Comparison of ENCODE assay signal across 25 cellular contexts in the genomic region with DNA sequence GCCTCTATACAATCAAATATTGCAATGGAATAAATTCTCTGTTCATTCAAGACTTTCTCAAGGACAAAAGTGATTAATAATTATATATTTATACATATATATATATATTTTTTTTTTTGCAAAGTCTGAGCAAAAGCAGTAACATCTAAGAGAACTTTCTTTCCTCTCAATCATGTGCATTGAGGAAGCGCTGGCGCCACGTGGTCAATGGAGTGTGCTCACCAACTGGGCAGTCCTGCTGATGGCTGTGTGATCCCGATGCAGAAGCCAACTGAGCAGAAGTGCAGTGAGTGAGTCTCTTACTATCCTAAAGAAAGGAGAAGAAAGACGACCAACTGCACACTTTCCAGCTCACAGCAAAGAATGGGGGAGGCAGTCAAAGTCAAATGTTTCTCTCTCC. TPM values are rescaled to one million over a fixed set of nuclear protein-coding genes. Genes with fewer than 3 reads are reported as not detected.
DNase-seq lines count a peak whose midpoint lies in the region; ATAC-seq, FAIRE-seq and TF ChIP-seq lines count a peak whose summit lies in the region.
"Had no signal": no experiment of that assay in that cellular context is flagged by ENCODE, and none has a peak within 500 bp of the region (broad histone marks: within the 10 kb centered on the region; RNA-seq: fewer than 3 reads in every experiment).

No MANE protein-coding gene starts in this region.

- FAIRE-seq in HepG2 (lab: Jason Lieb, UNC), result no peak
- FAIRE-seq: endometrium, frontal cortex, keratinocyte had no signal

- peak overlapping the region; percentile 1 to 39 for H3K27ac ChIP-seq in liver (ENCODE audit: low read depth in 1 of 2, low read length in 2 of 2)
- no peak overlapping the region for H3K27ac ChIP-seq in HepG2 (ENCODE audit: extremely low read length, insufficient read depth, low read length)
- peak overlapping the region in 2 of 3 donors; percentile 43 to 54 for H3K27ac ChIP-seq in right lobe of liver
- no peak overlapping the region for H3K27ac ChIP-seq in vagina
- no peak overlapping the region for H3K27ac ChIP-seq in CD8-positive, alpha-beta T cell (ENCODE audit: low read depth, low read length)
- H3K27ac ChIP-seq: esophagus squamous epithelium, HL-60, RWPE1, SK-N-MC had no signal

- POLR2A ChIA-PET in HepG2 (lab: Yijun Ruan, JAX), result no interaction called here
- POLR2A ChIA-PET in CD8-positive, alpha-beta T cell (lab: Charles Lee), result no interaction called here

- H3K36me3 ChIP-seq in liver (ENCODE audit: control insufficient read depth in 4 of 4, insufficient read depth in 3 of 4, low read depth in 1 of 4, low read length in 3 of 4), result peaks cover 4 to 22% (median 15%) of the 10 kb centered on the region in 4 donors
- H3K36me3 ChIP-seq in HepG2 (replicated peaks in 1 of 2; ENCODE audit: control insufficient read depth in 1 of 2, insufficient read depth in 2 of 2, low read length in 2 of 2), result peaks cover 12 to 34% of the 10 kb centered on the region in 2 experiments
- peaks cover 0 to 32% (median 4%) of the 10 kb centered on the region in 4 donors for H3K36me3 ChIP-seq in right lobe of liver
- peaks cover 0 to 31% of the 10 kb centered on the region in 2 donors for H3K36me3 ChIP-seq in vagina
- peaks cover 46% of the 10 kb centered on the region for H3K36me3 ChIP-seq in CD8-positive, alpha-beta T cell (ENCODE audit: insufficient read depth, low read length)

- H3K4me3 ChIP-seq in liver (ENCODE audit: low read depth in 1 of 3, low read length in 3 of 3), result no peak overlapping the region
- no peak overlapping the region for H3K4me3 ChIP-seq in HepG2 (replicated peaks in 1 of 3; ENCODE audit: insufficient read depth in 1 of 3, low read depth in 2 of 3, low read length in 3 of 3)
- H3K4me3 ChIP-seq in right lobe of liver, result no peak overlapping the region
- no peak overlapping the region for H3K4me3 ChIP-seq in vagina
- H3K4me3 ChIP-seq in CD8-positive, alpha-beta T cell (ENCODE audit: low read depth, low read length), result no peak overlapping the region
- H3K4me3 ChIP-seq: esophagus squamous epithelium, GM23338, SK-N-MC had no signal

- BruUV-seq in HepG2 (replicated peaks; lab: Mats Ljungman, UMichigan), result no TSS peak

- H3K27me3 ChIP-seq in liver (ENCODE audit: control insufficient read depth in 4 of 4, insufficient read depth in 4 of 4, low read length in 3 of 4) (no peaks in the 10 kb centered on the region), HepG2 (ENCODE audit: control insufficient read depth in 1 of 2, insufficient read depth in 2 of 2, low read length in 2 of 2) (no peaks in the 10 kb centered on the region), right lobe of liver (no peaks in the 10 kb centered on the region), vagina (no peaks in the 10 kb centered on the region)
- H3K27me3 ChIP-seq in CD8-positive, alpha-beta T cell (ENCODE audit: insufficient read depth, low read length), result no peaks in the 10 kb centered on the region
- H3K27me3 ChIP-seq: esophagus squamous epithelium had no signal

- H2AFZ ChIP-seq in HepG2 (ENCODE audit: low read length), result no peak overlapping the region
- H2AFZ ChIP-seq: GM23338 had no signal

- no peaks in the 10 kb centered on the region for H4K20me1 ChIP-seq in HepG2 (ENCODE audit: insufficient read depth, low read length)

- TF ChIP-seq CTCF in liver (IDR thresholded peaks at IDR 0.05; ENCODE audit: low read depth, low read length, missing input control), result no peak
- TF ChIP-seq CTCF in HepG2 (CRISPR knock-in tag; IDR thresholded peaks at IDR 0.05), result no peak
- TF ChIP-seq CTCF in right lobe of liver (IDR thresholded peaks at IDR 0.05), result no peak
- no peak for TF ChIP-seq CTCF in vagina (IDR thresholded peaks at IDR 0.05)
- TF ChIP-seq CTCF in CD8-positive, alpha-beta T cell (IDR thresholded peaks at IDR 0.05), result no peak

- no peak for TF ChIP-seq EP300 in HepG2 (IDR thresholded peaks at IDR 0.05; ENCODE audit: low read depth in 2 of 2, low read length in 2 of 2)
- no peak for TF ChIP-seq EP300 in HepG2 (CRISPR knock-in tag; IDR thresholded peaks at IDR 0.05; ENCODE audit: borderline replicate concordance)

- no peak overlapping the region for H3K4me2 ChIP-seq in HepG2 (ENCODE audit: low read depth, low read length)
- H3K4me2 ChIP-seq: GM23338 had no signal

- WGBS in liver, result 61% methylated on average over 5 of the region's 5 CpGs
- WGBS in HepG2 (ENCODE audit: low lambda C conversion rate), result 94% methylated on average over 5 of the region's 5 CpGs
- 35% methylated on average over 5 of the region's 5 CpGs for WGBS in right lobe of liver (ENCODE audit: insufficient coverage, low coverage, low lambda C conversion rate, missing lambda C conversion rate)

- peaks cover 70% of the 10 kb centered on the region for H3K36me3 Mint-ChIP-seq in CD8-positive, alpha-beta T cell

- no peaks in the 10 kb centered on the region for H3K79me2 ChIP-seq in HepG2 (ENCODE audit: insufficient read depth, low read length)

- TF ChIP-seq RAD21 in liver (IDR thresholded peaks at IDR 0.05), result no peak
- no peak for TF ChIP-seq RAD21 in HepG2 (CRISPR knock-in tag; IDR thresholded peaks at IDR 0.05)

- no peaks in the 10 kb centered on the region for H3K4me1 Mint-ChIP-seq in CD8-positive, alpha-beta T cell (ENCODE audit: low read depth)
- H3K4me1 Mint-ChIP-seq: activated CD4-positive, alpha-beta T cell treated with anti-CD3 and anti-CD28 coated beads for 36 hours; CD8-positive, alpha-beta memory T cell; central memory CD8-positive, alpha-beta T cell; GM23338; memory B cell had no signal

- ATAC-seq in HepG2, result no peak
- ATAC-seq in right lobe of liver, result peak; percentile 52 to 69 (median 56)
- ATAC-seq in HG02870 (IDR thresholded peaks at IDR 0.05; ENCODE audit: unreplicated experiment), result no peak
- no peak for ATAC-seq in CD8-positive, alpha-beta T cell
- no peak for ATAC-seq in GM19455 (IDR thresholded peaks at IDR 0.05; ENCODE audit: unreplicated experiment)
- ATAC-seq: activated CD4-positive, alpha-beta T cell treated with anti-CD3 and anti-CD28 coated beads for 36 hours; activated naive CD8-positive, alpha-beta T cell treated with anti-CD3 and anti-CD28 coated beads, Interleukin-2, amount 50 U/mL, for 24 hours; GM23338 had no signal

- no peaks in the 10 kb centered on the region for H3K27me3 Mint-ChIP-seq in CD8-positive, alpha-beta T cell (ENCODE audit: low read depth)
- H3K27me3 Mint-ChIP-seq: activated CD4-positive, alpha-beta T cell treated with anti-CD3 and anti-CD28 coated beads for 36 hours; activated naive CD8-positive, alpha-beta T cell treated with anti-CD3 and anti-CD28 coated beads, Interleukin-2, amount 50 U/mL, for 24 hours; CD8-positive, alpha-beta memory T cell; central memory CD8-positive, alpha-beta T cell; memory B cell had no signal

- H3K4me1 ChIP-seq in liver (ENCODE audit: control insufficient read depth in 4 of 4, insufficient read depth in 4 of 4, low read length in 3 of 4) (peaks cover 11 to 31% (median 25%) of the 10 kb centered on the region in 4 donors), HepG2 (ENCODE audit: insufficient read depth, low read length) (peaks cover 30% of the 10 kb centered on the region), right lobe of liver (peaks cover 0 to 32% (median 6%) of the 10 kb centered on the region in 4 donors), vagina (peaks cover 11% of the 10 kb centered on the region)
- no peaks in the 10 kb centered on the region for H3K4me1 ChIP-seq in CD8-positive, alpha-beta T cell (ENCODE audit: insufficient read depth, low read length)

- H3K4me3 Mint-ChIP-seq in CD8-positive, alpha-beta T cell, result no peak overlapping the region
- H3K4me3 Mint-ChIP-seq: activated CD4-positive, alpha-beta T cell treated with anti-CD3 and anti-CD28 coated beads for 36 hours; activated naive CD8-positive, alpha-beta T cell treated with anti-CD3 and anti-CD28 coated beads, Interleukin-2, amount 50 U/mL, for 24 hours; CD8-positive, alpha-beta memory T cell; central memory CD8-positive, alpha-beta T cell; GM23338; memory B cell had no signal

- CTCF ChIA-PET in HepG2 (lab: Yijun Ruan, JAX; ENCODE audit: low intra/inter-chr PET ratio, low total read pairs), result no interaction called here
- CTCF ChIA-PET in CD8-positive, alpha-beta T cell (lab: Charles Lee), result no interaction called here

- in situ Hi-C loops in HepG2 (cut with HindIII; ENCODE audit: extremely low pct_ligation_motif_present, low pct_unique_long_range_greater_than_20kb), result no loop called here

- no peak overlapping the region for H3K9ac ChIP-seq in liver (ENCODE audit: low read depth in 1 of 2, low read length in 2 of 2)
- no peak overlapping the region for H3K9ac ChIP-seq in HepG2 (ENCODE audit: insufficient read depth, low read depth, low read length)

- intact Hi-C loops in HepG2 (cut with micrococcal nuclease; ENCODE audit: unreplicated experiment) (no loop called here), right lobe of liver (cut with DNase I) (no loop called here), vagina (cut with DNase I) (no loop called here)
- intact Hi-C loops in CD8-positive, alpha-beta T cell (cut with DNase I, micrococcal nuclease), result loop anchor here in 1 of 2 experiments (5.0 kb wide), 1 partner anchor 38 kb away; the partner anchor contains the start of gene ULK2

- H3K27ac Mint-ChIP-seq in CD8-positive, alpha-beta T cell, result no peak overlapping the region
- H3K27ac Mint-ChIP-seq: activated CD4-positive, alpha-beta T cell treated with anti-CD3 and anti-CD28 coated beads for 36 hours; GM23338; memory B cell had no signal

- no peak for TF ChIP-seq POLR2A in HepG2 (IDR thresholded peaks at IDR 0.05; ENCODE audit: insufficient read depth in 1 of 2, low read depth in 2 of 2, low read length in 2 of 2)
- TF ChIP-seq POLR2A in right lobe of liver (IDR thresholded peaks at IDR 0.05), result no peak
- TF ChIP-seq POLR2A in vagina (IDR thresholded peaks at IDR 0.05), result no peak

- no peaks in the 10 kb centered on the region for H3K9me3 Mint-ChIP-seq in CD8-positive, alpha-beta T cell
- H3K9me3 Mint-ChIP-seq: activated naive CD8-positive, alpha-beta T cell treated with anti-CD3 and anti-CD28 coated beads, Interleukin-2, amount 50 U/mL, for 24 hours; CD8-positive, alpha-beta memory T cell; central memory CD8-positive, alpha-beta T cell; GM23338; memory B cell had no signal

- H3K9me3 ChIP-seq in liver (ENCODE audit: control insufficient read depth in 4 of 4, low read length in 3 of 4) (no peaks in the 10 kb centered on the region), HepG2 (ENCODE audit: low read length) (no peaks in the 10 kb centered on the region), right lobe of liver (no peaks in the 10 kb centered on the region), vagina (no peaks in the 10 kb centered on the region)
- no peaks in the 10 kb centered on the region for H3K9me3 ChIP-seq in CD8-positive, alpha-beta T cell (ENCODE audit: low read length)
- H3K9me3 ChIP-seq: esophagus squamous epithelium had no signal

- no peak for DNase-seq in HepG2 (ENCODE audit: low spot score)
- DNase-seq in right lobe of liver, result peak; percentile 66 to 75 (median 74)
- DNase-seq in putamen (ENCODE audit: low spot score), result peak; percentile 39
- DNase-seq in vagina (ENCODE audit: extremely low spot score in 2 of 2), result no peak
- DNase-seq in CD8-positive, alpha-beta T cell, result no peak
- DNase-seq: activated CD4-positive, alpha-beta T cell treated with anti-CD3 and anti-CD28 coated beads for 36 hours; activated effector memory CD4-positive, alpha-beta T cell treated with anti-CD3 and anti-CD28 coated beads, Interleukin-2, amount 50 U/mL, for 16 hours; activated naive CD8-positive, alpha-beta T cell treated with anti-CD3 and anti-CD28 coated beads, Interleukin-2, amount 50 U/mL, for 24 hours; activated T-cell treated with anti-CD3 and anti-CD28 coated beads for 4 hours; CD8-positive, alpha-beta memory T cell; DMS 273 treated with DMSO at 0.1 percent for 48 hours; esophagus squamous epithelium; stimulated activated CD4-positive, alpha-beta T cell treated with anti-CD3 and anti-CD28 coated beads, Interleukin-2, amount 100 ng/mL, for 48 hours had no signal

RNA-seq across cellular contexts. Expression of gene ULK2, which starts 37.2 kb away (rescaled TPM):
- total RNA-seq in liver (1 to 10 TPM; 6.3 to 7.9 TPM), HepG2 (2016; rRNA removed; fragmentation: Illumina TruSeq; extraction: Trizol) (not detected in 2 replicates), right lobe of liver (1 to 10 TPM; 3.5 to 6.1 (median 4.8) TPM), vagina (25.3 TPM)
- polyA plus RNA-seq in liver (1 to 10 TPM in 1 of 2 donors, under 1 TPM in 1; 0.89 to 2.2 TPM), HepG2 (2011; rRNA removed) (0.01 TPM in 1 of 2 replicates, not detected in the other)
- total RNA-seq in HepG2 (2016; cell fraction: cytosol; rRNA removed; fragmentation: Illumina TruSeq; extraction: Trizol; ENCODE audit: low read depth), result not detected in 2 replicates
- not detected in 2 replicates for total RNA-seq in HepG2 (2016; cell fraction: insoluble cytoplasmic fraction; rRNA removed; fragmentation: Illumina TruSeq; extraction: Trizol)
- total RNA-seq in HepG2 (2016; cell fraction: membrane; rRNA removed; fragmentation: Illumina TruSeq; extraction: Trizol), result not detected in 2 replicates
- not detected in 2 replicates for total RNA-seq in HepG2 (2016; cell fraction: nucleus; rRNA removed; fragmentation: Illumina TruSeq; extraction: Trizol)
- polyA plus RNA-seq in HepG2 (2011; cell fraction: cytosol; rRNA removed), result 0.01 TPM in 1 of 2 replicates, not detected in the other
- polyA plus RNA-seq in HepG2 (2011; cell fraction: nucleus; rRNA removed), result 0.23 TPM in 1 of 2 replicates, not detected in the other
- polyA plus RNA-seq in HepG2 (2012), result not detected in 2 replicates
- polyA plus RNA-seq in HepG2 (2016; cell fraction: cytosol; fragmentation: Illumina TruSeq; extraction: Trizol; ENCODE audit: low read depth), result not detected in 2 replicates
- not detected in 2 replicates for polyA plus RNA-seq in HepG2 (2016; cell fraction: insoluble cytoplasmic fraction; fragmentation: Illumina TruSeq; extraction: Trizol; ENCODE audit: low read depth)
- not detected in 2 replicates for polyA plus RNA-seq in HepG2 (2016; cell fraction: membrane; fragmentation: Illumina TruSeq; extraction: Trizol; ENCODE audit: low read depth)
- polyA plus RNA-seq in HepG2 (2016; cell fraction: nucleus; fragmentation: Illumina TruSeq; extraction: Trizol; ENCODE audit: insufficient read depth, low read depth), result not detected in 2 replicates
- polyA minus RNA-seq in HepG2 (2011; rRNA and poly(A)+ RNA removed; ENCODE audit: low replicate concordance), result 0.23 TPM in 1 of 2 replicates, not detected in the other
- polyA minus RNA-seq in HepG2 (2011; cell fraction: cytosol; rRNA and poly(A)+ RNA removed), result not detected in 2 replicates
- polyA minus RNA-seq in HepG2 (2011; cell fraction: nucleus; rRNA and poly(A)+ RNA removed), result not detected in 2 replicates
- 10 to 100 TPM in 1 of 2 experiments, 1 to 10 TPM in 1; 7.6 to 10.7 TPM for total RNA-seq in CD8-positive, alpha-beta T cell

Comparison
In these comparisons a context has a peak if more than half of its experiments do, and no peak if none do; other contexts are left out.
1. H3K27ac ChIP-seq: peak in liver (2 of 2) and right lobe of liver (2 of 3); none in HepG2 (single experiment), vagina (single experiment) and CD8-positive, alpha-beta T cell (single experiment).
2. ATAC-seq: peak in right lobe of liver (4 of 4); none in HepG2 (single experiment), HG02870 (single experiment), CD8-positive, alpha-beta T cell (single experiment) and GM19455 (single experiment).
3. DNase-seq: peak in right lobe of liver (3 of 3) and putamen (single experiment); none in HepG2 (single experiment), vagina (0 of 2) and CD8-positive, alpha-beta T cell (0 of 7).